Comparison of ENCODE assay signal across 16 cellular contexts in genomic region chr1:6426321-6426971, GRCh38. TPM values are rescaled to one million over a fixed set of nuclear protein-coding genes. Genes with fewer than 3 reads are reported as not detected.
"Had no signal": no experiment of that assay in that cellular context is flagged by ENCODE, and none has a peak within 500 bp of the region (broad histone marks: within the 10 kb centered on the region; RNA-seq: fewer than 3 reads in every experiment).

No MANE protein-coding gene starts in this region.

- H3K9me3 ChIP-seq: lower lobe of right lung, neutrophil, sigmoid colon had no signal

- ATAC-seq: activated CD8-positive, alpha-beta T cell treated with anti-CD3 and anti-CD28 coated beads, Interleukin-2, amount 10 ng/mL, durations not matched to agents 7 days and 5 days; activated naive CD4-positive, alpha-beta T cell treated with anti-CD3 and anti-CD28 coated beads, Interleukin-2, amount 50 U/mL, for 72 hours; activated T-cell treated with anti-CD3 and anti-CD28 coated beads, Interleukin-2, amount 50 U/mL, for 72 hours; lower lobe of right lung; naive thymus-derived CD8-positive, alpha-beta T cell; stimulated activated memory B cell treated with anti-CD40 and anti-IgM and Interleukin-4, amounts not matched to agents 10 μg/mL and 1 μg/mL and 100 μg/mL, for 72 hours had no signal

- H3K36me3 ChIP-seq: lower lobe of right lung, neutrophil, sigmoid colon had no signal

- DNase-seq: activated CD4-positive, alpha-beta T cell treated with anti-CD3 and anti-CD28 coated beads, Interleukin-2, amount 10 ng/mL, durations not matched to agents 24 days and 14 days; activated CD8-positive, alpha-beta memory T cell treated with anti-CD3 and anti-CD28 coated beads, Interleukin-2, amount 50 U/mL, for 4 hours; activated CD8-positive, alpha-beta T cell treated with anti-CD3 and anti-CD28 coated beads, Interleukin-2, amount 10 ng/mL, durations not matched to agents 7 days and 5 days; activated effector memory CD4-positive, alpha-beta T cell treated with anti-CD3 and anti-CD28 coated beads, Interleukin-2, amount 50 U/mL, for 16 hours; activated T-cell treated with anti-CD3 and anti-CD28 coated beads, Interleukin-2, amount 50 U/mL, for 72 hours; effector memory CD4-positive, alpha-beta T cell; lower lobe of right lung; naive thymus-derived CD8-positive, alpha-beta T cell; sigmoid colon; stimulated activated CD4-positive, alpha-beta T cell treated with anti-CD3 and anti-CD28 coated beads, Interleukin-4, amount 100 ng/mL, for 24 hours had no signal

- H3K4me3 ChIP-seq: hepatocyte, lower lobe of right lung, sigmoid colon had no signal

- H3K27ac ChIP-seq: hepatocyte, lower lobe of right lung, neutrophil, parathyroid adenoma, sigmoid colon had no signal

RNA-seq across cellular contexts. Expression of gene ESPN, which starts 1.9 kb away (rescaled TPM):
- total RNA-seq: fibroblast of villous mesenchyme had no signal

RNA-seq across cellular contexts. Expression of gene HES2, which starts 6.7 kb away (rescaled TPM):
- total RNA-seq: naive thymus-derived CD8-positive, alpha-beta T cell; sigmoid colon had no signal
- polyA plus RNA-seq: naive thymus-derived CD8-positive, alpha-beta T cell had no signal
